In the genomic region with DNA sequence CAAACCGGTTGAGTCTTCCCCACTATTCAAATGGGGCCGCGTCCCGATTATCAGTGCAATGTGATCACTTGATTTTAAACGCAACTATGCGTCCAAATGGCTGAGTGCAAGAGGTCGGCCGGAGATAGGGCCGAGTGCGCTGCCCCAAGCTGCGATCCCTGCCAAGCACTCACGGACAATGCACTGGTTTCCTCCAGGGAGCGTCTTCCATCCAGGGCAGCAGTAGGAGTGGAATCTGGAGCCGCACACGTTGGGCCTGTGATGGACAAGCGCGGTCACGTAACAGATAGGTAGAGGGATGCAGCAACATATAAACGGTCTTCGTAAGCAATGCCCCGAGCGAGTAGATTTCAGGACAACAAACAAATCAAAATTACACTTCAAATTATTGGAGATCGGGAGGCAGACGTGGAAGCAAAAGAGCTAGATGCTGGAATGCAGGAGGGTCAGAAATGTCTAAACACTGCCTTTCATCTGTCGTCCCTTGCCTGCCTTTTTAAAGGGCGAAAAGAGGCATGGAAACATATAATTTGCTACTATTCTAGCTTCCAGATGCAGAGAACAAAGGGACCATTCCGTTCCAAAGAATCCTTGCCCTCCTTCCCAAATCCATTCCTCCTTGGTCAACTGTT, we compare ENCODE assay signal across 10 cellular contexts. TPM values are rescaled to one million over a fixed set of nuclear protein-coding genes. Genes with fewer than 3 reads are reported as not detected.
DNase-seq lines count a peak whose midpoint lies in the region; ATAC-seq and TF ChIP-seq lines count a peak whose summit lies in the region.
"Had no signal": no experiment of that assay in that cellular context is flagged by ENCODE, and none has a peak within 500 bp of the region (broad histone marks: within the 10 kb centered on the region; RNA-seq: fewer than 3 reads in every experiment).

No MANE protein-coding gene starts in this region.

- peaks cover 9% of the 10 kb centered on the region for H4K20me1 ChIP-seq in hepatocyte (ENCODE audit: insufficient read depth, poor library complexity, severe bottlenecking)

- 13% methylated on average over 27 of the region's 27 CpGs for WGBS in hepatocyte (ENCODE audit: low lambda C conversion rate, missing lambda C conversion rate)

- H3K9ac ChIP-seq in rectal smooth muscle tissue (ENCODE audit: low read length): no peak overlapping the region

- H3K4me2 ChIP-seq in hepatocyte: peak overlapping the region; percentile 95

- H3K27me3 ChIP-seq in hepatocyte (peaks cover 14% of the 10 kb centered on the region), rectal smooth muscle tissue (ENCODE audit: control insufficient read depth, insufficient read depth, low read length) (peaks cover 13% of the 10 kb centered on the region)

- H3K9me3 ChIP-seq in hepatocyte (ENCODE audit: low read depth): no peaks in the 10 kb centered on the region

- ATAC-seq in HG03439 (IDR thresholded peaks at IDR 0.05; ENCODE audit: unreplicated experiment): no peak

- DNase-seq in HCEC 1CT (peak; percentile 59), astrocyte of the cerebellum (ENCODE audit: low read depth) (no peak), hepatocyte (ENCODE audit: low spot score) (peak; percentile 26), GM19238 (ENCODE audit: insufficient read length, low spot score) (no peak), cerebellum (ENCODE audit: low spot score) (no peak), NK-92 (lab: John Stamatoyannopoulos, UW; ENCODE audit: unreplicated experiment) (no peak)
- DNase-seq: NCI-H345 had no signal

- peaks cover 4% of the 10 kb centered on the region for H3K4me1 ChIP-seq in hepatocyte (ENCODE audit: insufficient read depth)
- no peaks in the 10 kb centered on the region for H3K4me1 ChIP-seq in rectal smooth muscle tissue (ENCODE audit: control insufficient read depth, insufficient read depth, low read length)

- peaks cover 36% of the 10 kb centered on the region for H3K79me2 ChIP-seq in hepatocyte

- in situ Hi-C loops in astrocyte of the cerebellum (cut with HindIII; ENCODE audit: low sequenced_read_pairs): no loop called here

- TF ChIP-seq CTCF in astrocyte of the cerebellum (IDR thresholded peaks at IDR 0.05; ENCODE audit: low read depth, low read length, missing control alignments) (no peak), hepatocyte (IDR thresholded peaks at IDR 0.05; ENCODE audit: poor library complexity) (no peak)

- H3K27ac ChIP-seq in hepatocyte: peak overlapping the region; percentile 83
- no peak overlapping the region for H3K27ac ChIP-seq in rectal smooth muscle tissue (ENCODE audit: low read depth, low read length)

- H3K36me3 ChIP-seq in hepatocyte (replicated peaks; ENCODE audit: insufficient read depth, low read depth): no peaks in the 10 kb centered on the region
- no peaks in the 10 kb centered on the region for H3K36me3 ChIP-seq in rectal smooth muscle tissue (ENCODE audit: control insufficient read depth, insufficient read depth, low read length)

- peak overlapping the region; percentile 82 for H3K4me3 ChIP-seq in astrocyte of the cerebellum (ENCODE audit: low read depth, low read length)
- peak overlapping the region; percentile 91 for H3K4me3 ChIP-seq in hepatocyte
- peak overlapping the region; percentile 24 for H3K4me3 ChIP-seq in rectal smooth muscle tissue (ENCODE audit: low read length)

- peak overlapping the region; percentile 90 for H2AFZ ChIP-seq in hepatocyte

- H3K9me2 ChIP-seq in hepatocyte (replicated peaks; ENCODE audit: insufficient read depth): no peaks in the 10 kb centered on the region

RNA-seq across cellular contexts. Expression of a gene that starts 1.7 kb away (rescaled TPM):
- total RNA-seq in hepatocyte (108 and 143 TPM in 2 replicates), cerebellum (20.1 TPM)
- polyA plus RNA-seq in hepatocyte: 41.0 and 56.7 TPM in 2 replicates
- polyA plus RNA-seq: IgD-negative memory B cell had no signal

Comparison
In these comparisons a context has a peak if more than half of its experiments do, and no peak if none do; other contexts are left out.
1. DNase-seq: peak in HCEC 1CT (single experiment) and hepatocyte (single experiment); none in astrocyte of the cerebellum (single experiment), GM19238 (single experiment), cerebellum (single experiment) and NK-92 (single experiment).
2. H3K4me3 ChIP-seq: peak in every context shown above with its lines; median percentile 91 in hepatocyte; 82 in astrocyte of the cerebellum; 24 in rectal smooth muscle tissue.